11 cellular contexts compared by ENCODE assay signal in genomic region chr18:77366725-77367641, GRCh38.
DNase-seq lines count a peak whose midpoint lies in the region; ATAC-seq lines count a peak whose summit lies in the region.
"Had no signal": no experiment of that assay in that cellular context is flagged by ENCODE, and none has a peak within 500 bp of the region (broad histone marks: within the 10 kb centered on the region; RNA-seq: fewer than 3 reads in every experiment).

No MANE protein-coding gene starts in this region.

- peak overlapping the region; percentile 38 to 63 for H3K4me3 ChIP-seq in muscle layer of colon (ENCODE audit: low read depth in 1 of 2, low read length in 2 of 2)
- H3K4me3 ChIP-seq: BLaER1 had no signal

- no peaks in the 10 kb centered on the region for H3K4me1 Mint-ChIP-seq in activated naive CD4-positive, alpha-beta T cell treated with anti-CD3 and anti-CD28 coated beads for 36 hours (ENCODE audit: low read depth)

- peak; percentile 64 for DNase-seq in AG08395 (ENCODE audit: low spot score)
- DNase-seq in NCI-H2171 treated with DMSO at 0.1 percent for 48 hours (lab: John Stamatoyannopoulos, UW), result peak; percentile 80
- no peak for DNase-seq in activated naive CD4-positive, alpha-beta T cell treated with anti-CD3 and anti-CD28 coated beads for 36 hours
- no peak for DNase-seq in activated naive CD4-positive, alpha-beta T cell treated with Interleukin-2 at 50 U/mL for 16 hours
- DNase-seq: H7 had no signal

- H3K36me3 ChIP-seq in muscle layer of colon (ENCODE audit: insufficient read depth, low read length), result no peaks in the 10 kb centered on the region
- H3K36me3 ChIP-seq: BLaER1 had no signal

- CTCF ChIA-PET in activated naive CD4-positive, alpha-beta T cell treated with anti-CD3 and anti-CD28 coated beads for 36 hours (lab: Charles Lee), result no interaction called here

- H3K27me3 Mint-ChIP-seq in activated naive CD4-positive, alpha-beta T cell treated with anti-CD3 and anti-CD28 coated beads for 36 hours (ENCODE audit: low read depth), result peaks cover 33% of the 10 kb centered on the region

- peaks cover 5% of the 10 kb centered on the region for H3K36me3 Mint-ChIP-seq in activated naive CD4-positive, alpha-beta T cell treated with anti-CD3 and anti-CD28 coated beads for 36 hours (ENCODE audit: low read depth)
- H3K36me3 Mint-ChIP-seq: brain had no signal

- intact Hi-C loops in activated naive CD4-positive, alpha-beta T cell treated with anti-CD3 and anti-CD28 coated beads for 36 hours (cut with micrococcal nuclease), result no loop called here

- no peak for ATAC-seq in HG03460 (IDR thresholded peaks at IDR 0.05; ENCODE audit: unreplicated experiment)
- no peak for ATAC-seq in GM19463 (IDR thresholded peaks at IDR 0.05; ENCODE audit: unreplicated experiment)

- H3K9me3 Mint-ChIP-seq in activated naive CD4-positive, alpha-beta T cell treated with anti-CD3 and anti-CD28 coated beads for 36 hours, result peaks cover 16% of the 10 kb centered on the region

- peak overlapping the region; percentile 5 for H3K9ac ChIP-seq in muscle layer of colon (ENCODE audit: low read length)
- H3K9ac ChIP-seq: BLaER1 had no signal

- no peak overlapping the region for H3K27ac Mint-ChIP-seq in activated naive CD4-positive, alpha-beta T cell treated with anti-CD3 and anti-CD28 coated beads for 36 hours

- peak overlapping the region; percentile 63 for H3K27ac ChIP-seq in cingulate gyrus (ENCODE audit: low read depth, low read length)
- H3K27ac ChIP-seq in muscle layer of colon (ENCODE audit: low read depth, low read length), result no peak overlapping the region
- H3K27ac ChIP-seq: BLaER1 had no signal

- peaks cover 3% of the 10 kb centered on the region for H3K4me1 ChIP-seq in muscle layer of colon (ENCODE audit: insufficient read depth, low read length)
- H3K4me1 ChIP-seq: BLaER1 had no signal

- H3K9me3 ChIP-seq in muscle layer of colon (ENCODE audit: low read length), result no peaks in the 10 kb centered on the region

- no peaks in the 10 kb centered on the region for H3K27me3 ChIP-seq in muscle layer of colon (ENCODE audit: control insufficient read depth in 1 of 2, insufficient read depth in 2 of 2, low read length in 2 of 2)
- H3K27me3 ChIP-seq: BLaER1 had no signal

- H3K4me3 Mint-ChIP-seq in activated naive CD4-positive, alpha-beta T cell treated with anti-CD3 and anti-CD28 coated beads for 36 hours, result no peak overlapping the region

Comparison
In these comparisons a context has a peak if more than half of its experiments do, and no peak if none do; other contexts are left out.
1. DNase-seq: peak in AG08395 (single experiment) and NCI-H2171 treated with DMSO at 0.1 percent for 48 hours (single experiment); none in activated naive CD4-positive, alpha-beta T cell treated with anti-CD3 and anti-CD28 coated beads for 36 hours (single experiment) and activated naive CD4-positive, alpha-beta T cell treated with Interleukin-2 at 50 U/mL for 16 hours (single experiment).